Comparison of ENCODE assay signal across 18 cellular contexts in the genomic region with DNA sequence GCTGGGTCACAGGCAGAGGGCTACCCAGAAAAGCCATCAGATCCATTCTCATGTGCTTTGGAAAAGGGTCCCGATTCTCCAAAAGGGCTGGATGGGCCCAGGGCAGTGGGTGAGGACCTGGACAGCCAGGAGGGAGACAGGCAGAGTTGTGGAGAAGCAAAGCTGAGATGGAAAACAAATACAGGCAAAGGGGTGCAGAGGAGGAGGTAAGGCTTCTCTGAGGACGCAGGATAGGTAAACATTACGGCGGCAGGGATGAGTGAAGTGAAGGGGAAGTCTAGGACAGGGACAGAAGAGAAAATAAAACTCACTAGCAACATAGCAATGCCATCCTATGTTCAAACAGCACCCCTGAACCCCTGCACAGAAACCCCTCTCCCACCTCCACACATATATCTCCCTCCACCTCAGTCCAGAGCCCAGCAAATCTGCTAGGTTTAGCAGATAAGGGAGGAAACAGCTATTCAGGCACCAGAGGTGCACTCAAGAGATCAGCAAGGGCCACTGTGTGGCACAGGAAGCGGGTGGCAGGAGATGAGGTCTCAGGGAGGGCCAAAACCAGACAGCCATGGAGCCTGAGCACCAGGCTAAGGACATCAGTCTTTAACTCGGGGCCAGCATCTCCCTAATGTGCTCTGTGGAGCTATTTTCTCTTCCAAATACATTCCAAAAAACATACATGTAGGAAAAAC. TPM values are rescaled to one million over a fixed set of nuclear protein-coding genes. Genes with fewer than 3 reads are reported as not detected.
DNase-seq lines count a peak whose midpoint lies in the region; ATAC-seq and TF ChIP-seq lines count a peak whose summit lies in the region.
"Had no signal": no experiment of that assay in that cellular context is flagged by ENCODE, and none has a peak within 500 bp of the region (broad histone marks: within the 10 kb centered on the region; RNA-seq: fewer than 3 reads in every experiment).

No MANE protein-coding gene starts in this region.

- no peaks in the 10 kb centered on the region for H3K4me1 Mint-ChIP-seq in activated CD8-positive, alpha-beta T cell treated with anti-CD3 and anti-CD28 coated beads, Interleukin-2, amount 10 ng/mL, durations not matched to agents 7 days and 5 days (ENCODE audit: low read depth)
- H3K4me1 Mint-ChIP-seq in activated CD8-positive, alpha-beta T cell treated with anti-CD3 and anti-CD28 coated beads for 36 hours (ENCODE audit: low read depth), result no peaks in the 10 kb centered on the region
- H3K4me1 Mint-ChIP-seq in nephron progenitor cell, result peaks cover 24% of the 10 kb centered on the region
- H3K4me1 Mint-ChIP-seq in activated CD4-positive, alpha-beta T cell treated with anti-CD3 and anti-CD28 coated beads, Interleukin-2, amount 10 ng/mL, durations not matched to agents 24 days and 14 days, result peaks cover 2% of the 10 kb centered on the region
- H3K4me1 Mint-ChIP-seq in activated CD8-positive, alpha-beta memory T cell treated with anti-CD3 and anti-CD28 coated beads, Interleukin-2, amount 10 ng/mL, durations not matched to agents 7 days and 5 days, result no peaks in the 10 kb centered on the region
- peaks cover 2% of the 10 kb centered on the region for H3K4me1 Mint-ChIP-seq in activated naive CD8-positive, alpha-beta T cell treated with anti-CD3 and anti-CD28 coated beads, Interleukin-2, amount 50 U/mL, for 24 hours

- ATAC-seq in activated CD8-positive, alpha-beta T cell treated with anti-CD3 and anti-CD28 coated beads, Interleukin-2, amount 10 ng/mL, durations not matched to agents 7 days and 5 days, result no peak
- no peak for ATAC-seq in activated CD8-positive, alpha-beta T cell treated with anti-CD3 and anti-CD28 coated beads for 36 hours
- ATAC-seq in activated CD8-positive, alpha-beta memory T cell treated with anti-CD3 and anti-CD28 coated beads, Interleukin-2, amount 10 ng/mL, durations not matched to agents 7 days and 5 days, result no peak
- no peak for ATAC-seq in activated naive CD8-positive, alpha-beta T cell treated with anti-CD3 and anti-CD28 coated beads, Interleukin-2, amount 50 U/mL, for 24 hours
- ATAC-seq: HCT116, PC-3 had no signal

- H3K27me3 ChIP-seq in endocrine pancreas (ENCODE audit: control insufficient read depth, insufficient read depth, low read length), result no peaks in the 10 kb centered on the region
- H3K27me3 ChIP-seq: BLaER1 treated with 17β-estradiol and CSF1 and Interleukin-3, amounts not matched to agents 10 nM and 100 nM had no signal

- CTCF ChIA-PET in activated CD8-positive, alpha-beta T cell treated with anti-CD3 and anti-CD28 coated beads, Interleukin-2, amount 10 ng/mL, durations not matched to agents 7 days and 5 days (lab: Charles Lee), result no interaction called here
- CTCF ChIA-PET in activated CD8-positive, alpha-beta T cell treated with anti-CD3 and anti-CD28 coated beads for 36 hours (lab: Charles Lee), result no interaction called here
- CTCF ChIA-PET in activated CD8-positive, alpha-beta memory T cell treated with anti-CD3 and anti-CD28 coated beads, Interleukin-2, amount 10 ng/mL, durations not matched to agents 7 days and 5 days (lab: Charles Lee), result interaction anchor here (0.7 kb wide), 1 partner anchor 99 kb away, joined by 3 read pairs; no protein-coding TSS in a partner anchor

- H3K36me3 Mint-ChIP-seq in activated CD8-positive, alpha-beta T cell treated with anti-CD3 and anti-CD28 coated beads, Interleukin-2, amount 10 ng/mL, durations not matched to agents 7 days and 5 days (ENCODE audit: low read depth), result no peaks in the 10 kb centered on the region
- H3K36me3 Mint-ChIP-seq in activated CD8-positive, alpha-beta T cell treated with anti-CD3 and anti-CD28 coated beads for 36 hours (ENCODE audit: low read depth), result no peaks in the 10 kb centered on the region
- peaks cover 7% of the 10 kb centered on the region for H3K36me3 Mint-ChIP-seq in nephron progenitor cell (ENCODE audit: low read depth)
- no peaks in the 10 kb centered on the region for H3K36me3 Mint-ChIP-seq in activated CD4-positive, alpha-beta T cell treated with anti-CD3 and anti-CD28 coated beads, Interleukin-2, amount 10 ng/mL, durations not matched to agents 24 days and 14 days (ENCODE audit: low read depth)
- no peaks in the 10 kb centered on the region for H3K36me3 Mint-ChIP-seq in activated CD8-positive, alpha-beta memory T cell treated with anti-CD3 and anti-CD28 coated beads, Interleukin-2, amount 10 ng/mL, durations not matched to agents 7 days and 5 days
- no peaks in the 10 kb centered on the region for H3K36me3 Mint-ChIP-seq in activated naive CD8-positive, alpha-beta T cell treated with anti-CD3 and anti-CD28 coated beads, Interleukin-2, amount 50 U/mL, for 24 hours (ENCODE audit: low read depth)

- peak overlapping the region; percentile 32 for H3K4me3 ChIP-seq in endocrine pancreas (ENCODE audit: control insufficient read depth, insufficient read depth, low read length)
- H3K4me3 ChIP-seq: A549; BLaER1 treated with 17β-estradiol and CSF1 and Interleukin-3, amounts not matched to agents 10 nM and 100 nM; GM23248 had no signal

- no peak overlapping the region for H3K9ac ChIP-seq in endocrine pancreas (ENCODE audit: control insufficient read depth, insufficient read depth, low read length)
- H3K9ac ChIP-seq: BLaER1 treated with 17β-estradiol and CSF1 and Interleukin-3, amounts not matched to agents 10 nM and 100 nM; GM23248 had no signal

- H3K4me3 Mint-ChIP-seq in activated CD8-positive, alpha-beta T cell treated with anti-CD3 and anti-CD28 coated beads, Interleukin-2, amount 10 ng/mL, durations not matched to agents 7 days and 5 days, result no peak overlapping the region
- no peak overlapping the region for H3K4me3 Mint-ChIP-seq in activated CD8-positive, alpha-beta T cell treated with anti-CD3 and anti-CD28 coated beads for 36 hours
- H3K4me3 Mint-ChIP-seq in nephron progenitor cell, result no peak overlapping the region
- H3K4me3 Mint-ChIP-seq in activated CD4-positive, alpha-beta T cell treated with anti-CD3 and anti-CD28 coated beads, Interleukin-2, amount 10 ng/mL, durations not matched to agents 24 days and 14 days, result no peak overlapping the region
- no peak overlapping the region for H3K4me3 Mint-ChIP-seq in activated CD8-positive, alpha-beta memory T cell treated with anti-CD3 and anti-CD28 coated beads, Interleukin-2, amount 10 ng/mL, durations not matched to agents 7 days and 5 days
- no peak overlapping the region for H3K4me3 Mint-ChIP-seq in activated naive CD8-positive, alpha-beta T cell treated with anti-CD3 and anti-CD28 coated beads, Interleukin-2, amount 50 U/mL, for 24 hours

- no peaks in the 10 kb centered on the region for H3K9me3 Mint-ChIP-seq in activated CD8-positive, alpha-beta T cell treated with anti-CD3 and anti-CD28 coated beads, Interleukin-2, amount 10 ng/mL, durations not matched to agents 7 days and 5 days (ENCODE audit: insufficient read depth)
- H3K9me3 Mint-ChIP-seq in activated CD8-positive, alpha-beta T cell treated with anti-CD3 and anti-CD28 coated beads for 36 hours, result no peaks in the 10 kb centered on the region
- no peaks in the 10 kb centered on the region for H3K9me3 Mint-ChIP-seq in nephron progenitor cell
- no peaks in the 10 kb centered on the region for H3K9me3 Mint-ChIP-seq in activated CD4-positive, alpha-beta T cell treated with anti-CD3 and anti-CD28 coated beads, Interleukin-2, amount 10 ng/mL, durations not matched to agents 24 days and 14 days
- no peaks in the 10 kb centered on the region for H3K9me3 Mint-ChIP-seq in activated CD8-positive, alpha-beta memory T cell treated with anti-CD3 and anti-CD28 coated beads, Interleukin-2, amount 10 ng/mL, durations not matched to agents 7 days and 5 days (ENCODE audit: low read depth)
- no peaks in the 10 kb centered on the region for H3K9me3 Mint-ChIP-seq in activated naive CD8-positive, alpha-beta T cell treated with anti-CD3 and anti-CD28 coated beads, Interleukin-2, amount 50 U/mL, for 24 hours

- no peak for TF ChIP-seq CTCF in activated CD8-positive, alpha-beta T cell treated with anti-CD3 and anti-CD28 coated beads for 36 hours (IDR thresholded peaks at IDR 0.05)
- TF ChIP-seq CTCF in nephron progenitor cell (IDR thresholded peaks at IDR 0.05), result no peak

- POLR2A ChIA-PET in activated CD8-positive, alpha-beta T cell treated with anti-CD3 and anti-CD28 coated beads, Interleukin-2, amount 10 ng/mL, durations not matched to agents 7 days and 5 days (lab: Charles Lee), result no interaction called here
- POLR2A ChIA-PET in activated CD8-positive, alpha-beta T cell treated with anti-CD3 and anti-CD28 coated beads for 36 hours (lab: Charles Lee), result interaction anchor here (1.0 kb wide), 1 partner anchor 29 kb away, joined by 3 read pairs; no protein-coding TSS in a partner anchor

- peak overlapping the region; percentile 24 for H3K27ac Mint-ChIP-seq in activated CD8-positive, alpha-beta T cell treated with anti-CD3 and anti-CD28 coated beads, Interleukin-2, amount 10 ng/mL, durations not matched to agents 7 days and 5 days
- no peak overlapping the region for H3K27ac Mint-ChIP-seq in activated CD8-positive, alpha-beta T cell treated with anti-CD3 and anti-CD28 coated beads for 36 hours
- H3K27ac Mint-ChIP-seq in nephron progenitor cell, result peak overlapping the region; percentile 21
- no peak overlapping the region for H3K27ac Mint-ChIP-seq in activated CD4-positive, alpha-beta T cell treated with anti-CD3 and anti-CD28 coated beads, Interleukin-2, amount 10 ng/mL, durations not matched to agents 24 days and 14 days
- H3K27ac Mint-ChIP-seq in activated CD8-positive, alpha-beta memory T cell treated with anti-CD3 and anti-CD28 coated beads, Interleukin-2, amount 10 ng/mL, durations not matched to agents 7 days and 5 days, result no peak overlapping the region
- H3K27ac Mint-ChIP-seq in activated naive CD8-positive, alpha-beta T cell treated with anti-CD3 and anti-CD28 coated beads, Interleukin-2, amount 50 U/mL, for 24 hours, result no peak overlapping the region

- no peaks in the 10 kb centered on the region for H3K36me3 ChIP-seq in endocrine pancreas (ENCODE audit: control insufficient read depth, insufficient read depth, low read length)
- H3K36me3 ChIP-seq: BLaER1 treated with 17β-estradiol and CSF1 and Interleukin-3, amounts not matched to agents 10 nM and 100 nM had no signal

- no peaks in the 10 kb centered on the region for H3K9me3 ChIP-seq in endocrine pancreas (ENCODE audit: control insufficient read depth, low read length)
- H3K9me3 ChIP-seq: A549; BLaER1 treated with 17β-estradiol and CSF1 and Interleukin-3, amounts not matched to agents 10 nM and 100 nM had no signal

- peaks cover 3% of the 10 kb centered on the region for H3K4me1 ChIP-seq in endocrine pancreas (ENCODE audit: control insufficient read depth, insufficient read depth, low read length)
- H3K4me1 ChIP-seq: A549; BLaER1 treated with 17β-estradiol and CSF1 and Interleukin-3, amounts not matched to agents 10 nM and 100 nM had no signal

- H3K27me3 Mint-ChIP-seq in activated CD8-positive, alpha-beta T cell treated with anti-CD3 and anti-CD28 coated beads, Interleukin-2, amount 10 ng/mL, durations not matched to agents 7 days and 5 days (ENCODE audit: low read depth), result peaks cover 4% of the 10 kb centered on the region
- no peaks in the 10 kb centered on the region for H3K27me3 Mint-ChIP-seq in activated CD8-positive, alpha-beta T cell treated with anti-CD3 and anti-CD28 coated beads for 36 hours
- peaks cover under 1% of the 10 kb centered on the region for H3K27me3 Mint-ChIP-seq in nephron progenitor cell (ENCODE audit: low read depth, poor library complexity)
- peaks cover 2% of the 10 kb centered on the region for H3K27me3 Mint-ChIP-seq in activated CD4-positive, alpha-beta T cell treated with anti-CD3 and anti-CD28 coated beads, Interleukin-2, amount 10 ng/mL, durations not matched to agents 24 days and 14 days
- H3K27me3 Mint-ChIP-seq in activated CD8-positive, alpha-beta memory T cell treated with anti-CD3 and anti-CD28 coated beads, Interleukin-2, amount 10 ng/mL, durations not matched to agents 7 days and 5 days, result peaks cover 11% of the 10 kb centered on the region
- H3K27me3 Mint-ChIP-seq in activated naive CD8-positive, alpha-beta T cell treated with anti-CD3 and anti-CD28 coated beads, Interleukin-2, amount 50 U/mL, for 24 hours, result no peaks in the 10 kb centered on the region

- intact Hi-C loops in activated CD8-positive, alpha-beta T cell treated with anti-CD3 and anti-CD28 coated beads for 36 hours (cut with micrococcal nuclease), result no loop called here
- intact Hi-C loops in activated CD4-positive, alpha-beta T cell treated with anti-CD3 and anti-CD28 coated beads, Interleukin-2, amount 10 ng/mL, durations not matched to agents 24 days and 14 days (cut with micrococcal nuclease), result no loop called here

- no peak for DNase-seq in activated CD8-positive, alpha-beta T cell treated with anti-CD3 and anti-CD28 coated beads, Interleukin-2, amount 10 ng/mL, durations not matched to agents 7 days and 5 days
- DNase-seq in activated CD8-positive, alpha-beta T cell treated with anti-CD3 and anti-CD28 coated beads for 36 hours, result no peak
- no peak for DNase-seq in nephron progenitor cell
- DNase-seq in activated CD4-positive, alpha-beta T cell treated with anti-CD3 and anti-CD28 coated beads, Interleukin-2, amount 10 ng/mL, durations not matched to agents 24 days and 14 days, result no peak
- DNase-seq in activated CD8-positive, alpha-beta memory T cell treated with anti-CD3 and anti-CD28 coated beads, Interleukin-2, amount 10 ng/mL, durations not matched to agents 7 days and 5 days, result no peak
- no peak for DNase-seq in activated naive CD8-positive, alpha-beta T cell treated with anti-CD3 and anti-CD28 coated beads, Interleukin-2, amount 50 U/mL, for 24 hours
- DNase-seq: DMS79 treated with DMSO at 0.1 percent for 48 hours, IMR-90, Karpas-422, NCI-H1105, NCI-H187 treated with DMSO at 0.1 percent for 48 hours, NCI-H345, PC-3 had no signal

RNA-seq across cellular contexts. Expression of a gene that starts 51.3 kb away (rescaled TPM):
- total RNA-seq in activated CD8-positive, alpha-beta T cell treated with anti-CD3 and anti-CD28 coated beads, Interleukin-2, amount 10 ng/mL, durations not matched to agents 7 days and 5 days, result 10 to 100 TPM; 12.0 to 12.8 TPM
- total RNA-seq in activated CD8-positive, alpha-beta T cell treated with anti-CD3 and anti-CD28 coated beads for 36 hours, result 1 to 10 TPM; 5.4 TPM
- 29.3 and 32.1 TPM in 2 replicates for total RNA-seq in activated CD4-positive, alpha-beta T cell treated with anti-CD3 and anti-CD28 coated beads, Interleukin-2, amount 10 ng/mL, durations not matched to agents 24 days and 14 days
- total RNA-seq in activated CD8-positive, alpha-beta memory T cell treated with anti-CD3 and anti-CD28 coated beads, Interleukin-2, amount 10 ng/mL, durations not matched to agents 7 days and 5 days, result 10 to 100 TPM in 1 of 2 experiments, 1 to 10 TPM in 1; 8.2 to 14.4 TPM

Comparison
In these comparisons a context has a peak if more than half of its experiments do, and no peak if none do; other contexts are left out.
1. H3K27ac Mint-ChIP-seq: peak in activated CD8-positive, alpha-beta T cell treated with anti-CD3 and anti-CD28 coated beads, Interleukin-2, amount 10 ng/mL, durations not matched to agents 7 days and 5 days (single experiment) and nephron progenitor cell (single experiment); none in activated CD8-positive, alpha-beta T cell treated with anti-CD3 and anti-CD28 coated beads for 36 hours (single experiment), activated CD4-positive, alpha-beta T cell treated with anti-CD3 and anti-CD28 coated beads, Interleukin-2, amount 10 ng/mL, durations not matched to agents 24 days and 14 days (single experiment), activated CD8-positive, alpha-beta memory T cell treated with anti-CD3 and anti-CD28 coated beads, Interleukin-2, amount 10 ng/mL, durations not matched to agents 7 days and 5 days (single experiment) and activated naive CD8-positive, alpha-beta T cell treated with anti-CD3 and anti-CD28 coated beads, Interleukin-2, amount 50 U/mL, for 24 hours (single experiment).